Comparison of ENCODE assay signal across 18 cellular contexts in the genomic region with DNA sequence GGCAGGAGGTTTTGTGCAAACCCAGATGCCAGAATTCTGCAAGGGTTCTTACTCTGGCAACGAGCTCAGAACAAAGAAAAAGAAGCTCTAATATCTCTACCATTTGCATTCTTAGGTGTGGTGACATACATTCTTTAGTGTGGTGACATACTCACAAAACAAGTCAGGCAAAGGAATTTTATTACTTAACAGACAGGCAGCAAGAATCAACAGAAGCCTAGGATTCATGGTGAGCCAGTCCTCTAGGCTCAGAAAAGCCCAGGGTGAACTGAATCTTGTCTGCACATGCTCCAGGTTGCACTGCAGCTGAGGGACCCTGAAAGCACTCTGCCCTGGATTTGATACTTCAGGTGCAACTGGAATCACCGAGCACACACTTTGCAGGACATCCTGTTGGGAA.
A peak's percentile ranks its signal among the peaks of the same experiment; 100 is the strongest.
DNase-seq lines count a peak whose midpoint lies in the region; TF ChIP-seq lines count a peak whose summit lies in the region.
"Had no signal": no experiment of that assay in that cellular context is flagged by ENCODE, and none has a peak within 500 bp of the region (broad histone marks: within the 10 kb centered on the region; RNA-seq: fewer than 3 reads in every experiment).

No MANE protein-coding gene starts in this region.

- H2AFZ ChIP-seq in GM23248, result no peak overlapping the region

- H3K79me2 ChIP-seq in GM23248 (ENCODE audit: insufficient read depth), result no peaks in the 10 kb centered on the region

- TF ChIP-seq POLR2A in sigmoid colon (IDR thresholded peaks at IDR 0.05), result no peak

- H3K36me3 ChIP-seq in GM23248 (ENCODE audit: low read depth), result no peaks in the 10 kb centered on the region
- no peaks in the 10 kb centered on the region for H3K36me3 ChIP-seq in sigmoid colon
- H3K36me3 ChIP-seq: gastrocnemius medialis had no signal

- H4K20me1 ChIP-seq in GM23248 (ENCODE audit: insufficient read depth), result no peaks in the 10 kb centered on the region

- H3K4me3 ChIP-seq in GM23248 (no peak overlapping the region), foreskin fibroblast (ENCODE audit: low read depth in 1 of 2, low read length in 2 of 2) (no peak overlapping the region), sigmoid colon (no peak overlapping the region)
- H3K4me3 ChIP-seq: gastrocnemius medialis had no signal

- 63 to 70% methylated on average over 2 of the region's 2 CpGs for WGBS in GM23248 (ENCODE audit: low coverage in 1 of 2, low lambda C conversion rate in 2 of 2, missing lambda C conversion rate in 2 of 2), 2 experiments
- 24 to 29% methylated on average over 2 of the region's 2 CpGs for WGBS in sigmoid colon, 2 donors

- TF ChIP-seq CTCF in VCaP (conservative IDR thresholded peaks at IDR 0.05), result no peak
- TF ChIP-seq CTCF in foreskin fibroblast (IDR thresholded peaks at IDR 0.05; ENCODE audit: low read depth, low read length), result no peak
- TF ChIP-seq CTCF in type B pancreatic cell (conservative IDR thresholded peaks at IDR 0.05), result no peak
- TF ChIP-seq CTCF in sigmoid colon (IDR thresholded peaks at IDR 0.05), result no peak

- no peaks in the 10 kb centered on the region for H3K9me3 Mint-ChIP-seq in type B pancreatic cell

- H3K4me1 ChIP-seq in GM23248 (ENCODE audit: insufficient read depth), result peaks cover 8% of the 10 kb centered on the region
- no peaks in the 10 kb centered on the region for H3K4me1 ChIP-seq in sigmoid colon
- H3K4me1 ChIP-seq: gastrocnemius medialis had no signal

- in situ Hi-C loops in GM23248 (cut with MboI), result no loop called here

- H3K9me3 ChIP-seq in GM23248 (ENCODE audit: low read depth), result no peaks in the 10 kb centered on the region
- H3K9me3 ChIP-seq in sigmoid colon, result no peaks in the 10 kb centered on the region
- H3K9me3 ChIP-seq: gastrocnemius medialis had no signal

- H3K27me3 ChIP-seq in GM23248 (replicated peaks; ENCODE audit: insufficient read depth) (no peaks in the 10 kb centered on the region), sigmoid colon (no peaks in the 10 kb centered on the region)
- H3K27me3 ChIP-seq: gastrocnemius medialis had no signal

- peak overlapping the region; percentile 65 for H3K4me3 Mint-ChIP-seq in type B pancreatic cell
- H3K4me3 Mint-ChIP-seq: immature natural killer cell; stimulated activated naive B cell treated with anti-CD40 and anti-IgM and Interleukin-4, amounts not matched to agents 10 μg/mL and 1 μg/mL and 100 μg/mL, for 72 hours had no signal

- H3K9me2 ChIP-seq in GM23248 (ENCODE audit: insufficient read depth), result no peaks in the 10 kb centered on the region

- no peak overlapping the region for H3K9ac ChIP-seq in GM23248

- TF ChIP-seq EP300 in sigmoid colon (IDR thresholded peaks at IDR 0.05), result no peak

- no peaks in the 10 kb centered on the region for H3K27me3 Mint-ChIP-seq in type B pancreatic cell
- H3K27me3 Mint-ChIP-seq: stimulated activated naive B cell treated with anti-CD40 and anti-IgM and Interleukin-4, amounts not matched to agents 10 μg/mL and 1 μg/mL and 100 μg/mL, for 72 hours had no signal

- H3F3A ChIP-seq in GM23248 (ENCODE audit: insufficient read depth), result no peaks in the 10 kb centered on the region

- peak overlapping the region; percentile 91 for H3K27ac Mint-ChIP-seq in type B pancreatic cell
- H3K27ac Mint-ChIP-seq: immature natural killer cell; stimulated activated naive B cell treated with anti-CD40 and anti-IgM and Interleukin-4, amounts not matched to agents 10 μg/mL and 1 μg/mL and 100 μg/mL, for 72 hours had no signal

- DNase-seq in GM23248, result peak; percentile 62
- DNase-seq in foreskin fibroblast, result peak; percentile 23 to 40
- DNase-seq in type B pancreatic cell (ENCODE audit: extremely low spot score, unreplicated experiment), result no peak
- DNase-seq in Kasumi-1 (lab: John Stamatoyannopoulos, UW), result no peak
- DNase-seq in sigmoid colon, result no peak
- no peak for DNase-seq in NCI-H2196 treated with DMSO at 0.1 percent for 48 hours (lab: John Stamatoyannopoulos, UW; ENCODE audit: unreplicated experiment)
- DNase-seq: activated T-cell treated with anti-CD3 and anti-CD28 coated beads, Interleukin-2, amount 50 U/mL, for 1 hour; COR-L47; dermis blood vessel endothelial cell; gastrocnemius medialis; immature natural killer cell; NCI-H1092 treated with DMSO at 0.1 percent for 48 hours; NCI-H446; OCI-M1; retina; stimulated activated CD4-positive, alpha-beta T cell treated with anti-CD3 and anti-CD28 coated beads, Interleukin-4, amount 100 ng/mL, for 4 hours; stimulated activated naive B cell treated with anti-CD40 and anti-IgM and Interleukin-4, amounts not matched to agents 10 μg/mL and 1 μg/mL and 100 μg/mL, for 72 hours had no signal

- H3K4me2 ChIP-seq in GM23248 (ENCODE audit: unreplicated experiment), result no peak overlapping the region

- no peaks in the 10 kb centered on the region for H3K36me3 Mint-ChIP-seq in type B pancreatic cell
- H3K36me3 Mint-ChIP-seq: immature natural killer cell; stimulated activated naive B cell treated with anti-CD40 and anti-IgM and Interleukin-4, amounts not matched to agents 10 μg/mL and 1 μg/mL and 100 μg/mL, for 72 hours had no signal

- no peaks in the 10 kb centered on the region for H3K4me1 Mint-ChIP-seq in type B pancreatic cell (ENCODE audit: unreplicated experiment)
- H3K4me1 Mint-ChIP-seq: immature natural killer cell; stimulated activated naive B cell treated with anti-CD40 and anti-IgM and Interleukin-4, amounts not matched to agents 10 μg/mL and 1 μg/mL and 100 μg/mL, for 72 hours had no signal

- intact Hi-C loops in sigmoid colon (cut with DNase I), result no loop called here

- H3K27ac ChIP-seq in GM23248 (no peak overlapping the region), VCaP (peak overlapping the region; percentile 72), sigmoid colon (no peak overlapping the region)
- H3K27ac ChIP-seq: gastrocnemius medialis had no signal

Comparison
In these comparisons a context has a peak if more than half of its experiments do, and no peak if none do; other contexts are left out.
1. DNase-seq: peak in GM23248 (single experiment) and foreskin fibroblast (2 of 2); none in type B pancreatic cell (single experiment), Kasumi-1 (0 of 2), sigmoid colon (single experiment) and NCI-H2196 treated with DMSO at 0.1 percent for 48 hours (single experiment).